Comparison of ENCODE assay signal across 28 cellular contexts in the genomic region with DNA sequence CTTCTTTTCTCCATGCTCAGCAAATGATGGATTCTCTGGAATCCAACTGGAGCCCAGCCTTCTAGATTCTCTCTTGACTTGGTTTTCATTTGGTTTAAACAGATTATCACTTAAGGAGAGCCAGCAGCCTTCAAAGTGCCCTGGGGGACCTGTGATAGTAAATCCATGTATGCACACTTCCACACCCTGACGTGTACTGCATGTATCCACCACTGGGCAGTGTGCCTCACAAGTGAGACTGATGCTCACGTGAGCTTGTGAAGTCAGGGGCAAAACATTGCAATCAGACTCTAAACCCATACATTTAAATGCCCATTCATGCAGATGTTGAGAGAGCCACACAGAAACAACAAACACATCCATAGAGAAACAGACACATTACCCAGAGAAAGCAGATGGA.
"Had no signal": no experiment of that assay in that cellular context is flagged by ENCODE, and none has a peak within 500 bp of the region (broad histone marks: within the 10 kb centered on the region; RNA-seq: fewer than 3 reads in every experiment).

No MANE protein-coding gene starts in this region.

- ATAC-seq: activated CD4-positive, alpha-beta T cell treated with anti-CD3 and anti-CD28 coated beads for 36 hours; activated T-cell treated with anti-CD3 and anti-CD28 coated beads, Interleukin-2, amount 50 U/mL, for 72 hours; activated T-helper 17 cell treated with anti-CD3 and anti-CD28 coated beads, Interleukin-2, amount 50 U/mL, for 72 hours; body of pancreas; esophagus mucosa; gastroesophageal sphincter had no signal

- H3K4me1 Mint-ChIP-seq: activated CD4-positive, alpha-beta memory T cell treated with anti-CD3 and anti-CD28 coated beads, Interleukin-2, amount 10 ng/mL, durations not matched to agents 7 days and 5 days; activated CD4-positive, alpha-beta T cell treated with anti-CD3 and anti-CD28 coated beads for 36 hours; activated CD4-positive, alpha-beta T cell treated with anti-CD3 and anti-CD28 coated beads, Interleukin-2, amount 10 ng/mL, durations not matched to agents 24 days and 14 days; activated T-helper 17 cell treated with anti-CD3 and anti-CD28 coated beads, Interleukin-2, amount 50 U/mL, for 72 hours had no signal

- H3K9me3 ChIP-seq: adrenal gland, body of pancreas, colonic mucosa, gastroesophageal sphincter had no signal

- H3K27ac Mint-ChIP-seq: activated CD4-positive, alpha-beta memory T cell treated with anti-CD3 and anti-CD28 coated beads, Interleukin-2, amount 10 ng/mL, durations not matched to agents 7 days and 5 days; activated CD4-positive, alpha-beta T cell treated with anti-CD3 and anti-CD28 coated beads for 36 hours; activated CD4-positive, alpha-beta T cell treated with anti-CD3 and anti-CD28 coated beads, Interleukin-2, amount 10 ng/mL, durations not matched to agents 24 days and 14 days; activated naive CD8-positive, alpha-beta T cell; activated T-cell treated with anti-CD3 and anti-CD28 coated beads, Interleukin-2, amount 50 U/mL, for 24 hours; activated T-cell treated with anti-CD3 and anti-CD28 coated beads, Interleukin-2, amount 50 U/mL, for 72 hours; activated T-helper 17 cell treated with anti-CD3 and anti-CD28 coated beads, Interleukin-2, amount 50 U/mL, for 72 hours had no signal

- H3K4me3 Mint-ChIP-seq: activated CD4-positive, alpha-beta memory T cell treated with anti-CD3 and anti-CD28 coated beads, Interleukin-2, amount 10 ng/mL, durations not matched to agents 7 days and 5 days; activated CD4-positive, alpha-beta T cell treated with anti-CD3 and anti-CD28 coated beads for 36 hours; activated CD4-positive, alpha-beta T cell treated with anti-CD3 and anti-CD28 coated beads, Interleukin-2, amount 10 ng/mL, durations not matched to agents 24 days and 14 days; activated naive CD8-positive, alpha-beta T cell; activated T-cell treated with anti-CD3 and anti-CD28 coated beads, Interleukin-2, amount 50 U/mL, for 24 hours; activated T-cell treated with anti-CD3 and anti-CD28 coated beads, Interleukin-2, amount 50 U/mL, for 72 hours; activated T-helper 17 cell treated with anti-CD3 and anti-CD28 coated beads, Interleukin-2, amount 50 U/mL, for 72 hours had no signal

- H3K9me3 Mint-ChIP-seq: activated CD4-positive, alpha-beta memory T cell treated with anti-CD3 and anti-CD28 coated beads, Interleukin-2, amount 10 ng/mL, durations not matched to agents 7 days and 5 days; activated CD4-positive, alpha-beta T cell treated with anti-CD3 and anti-CD28 coated beads, Interleukin-2, amount 10 ng/mL, durations not matched to agents 24 days and 14 days had no signal

- H3K27me3 ChIP-seq: adrenal gland, body of pancreas, colonic mucosa, gastroesophageal sphincter had no signal

- H3K27ac ChIP-seq: body of pancreas, colonic mucosa, gastroesophageal sphincter had no signal

- H3K4me1 ChIP-seq: body of pancreas, colonic mucosa, gastroesophageal sphincter had no signal

- H3K36me3 Mint-ChIP-seq: activated naive CD8-positive, alpha-beta T cell had no signal

- DNase-seq: activated CD4-positive, alpha-beta memory T cell treated with anti-CD3 and anti-CD28 coated beads, Interleukin-2, amount 10 ng/mL, durations not matched to agents 7 days and 5 days; activated CD4-positive, alpha-beta T cell treated with anti-CD3 and anti-CD28 coated beads for 36 hours; activated CD4-positive, alpha-beta T cell treated with anti-CD3 and anti-CD28 coated beads, Interleukin-2, amount 10 ng/mL, durations not matched to agents 24 days and 14 days; activated CD4-positive, CD25-positive, alpha-beta regulatory T cell; activated CD4-positive, CD25-positive, alpha-beta regulatory T cell treated with anti-CD3 and anti-CD28 coated beads, Interleukin-2, amount 50 U/mL, for 72 hours; activated CD8-positive, alpha-beta memory T cell treated with anti-CD3 and anti-CD28 coated beads, Interleukin-2, amount 50 U/mL, for 48 hours; activated effector memory CD4-positive, alpha-beta T cell treated with Interleukin-2 at 50 U/mL for 16 hours; activated gamma-delta T cell treated with Interleukin-2 at 50 U/mL for 16 hours; activated naive CD4-positive, alpha-beta T cell treated with anti-CD3 and anti-CD28 coated beads, Interleukin-2, amount 50 U/mL, for 16 hours; activated naive CD4-positive, alpha-beta T cell treated with Interleukin-2 at 50 U/mL for 16 hours; activated T-cell treated with anti-CD3 and anti-CD28 coated beads for 4 hours; activated T-cell treated with anti-CD3 and anti-CD28 coated beads, Interleukin-2, amount 50 U/mL, for 24 hours; activated T-cell treated with anti-CD3 and anti-CD28 coated beads, Interleukin-2, amount 50 U/mL, for 72 hours; amygdala; aorta; body of pancreas; caudate nucleus; colonic mucosa; effector CD8-positive, alpha-beta T cell; foreskin melanocyte; head of caudate nucleus; hippocampal formation; T-helper 2 cell had no signal

- H3K4me3 ChIP-seq: adrenal gland, body of pancreas, colonic mucosa, gastroesophageal sphincter had no signal

- H3K36me3 ChIP-seq: adrenal gland, colonic mucosa, gastroesophageal sphincter had no signal
